In the genomic region with DNA sequence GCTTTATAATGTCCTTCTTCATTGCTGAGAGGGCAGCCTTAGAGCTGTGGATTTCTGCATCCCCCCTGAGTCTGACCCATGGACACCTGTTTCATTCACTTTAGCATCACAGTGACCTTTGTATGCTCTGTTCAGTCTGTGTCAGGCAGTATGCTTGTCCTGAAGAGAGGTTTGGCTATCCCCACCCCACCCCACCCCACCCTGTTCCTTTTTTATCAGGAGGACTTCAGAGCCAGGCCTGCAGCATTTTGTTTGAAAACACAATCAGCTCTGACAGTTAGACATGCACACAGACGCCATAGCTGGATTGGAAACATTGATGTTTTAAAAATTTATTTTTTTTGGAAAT, we compare ENCODE assay signal across 13 cellular contexts.
DNase-seq lines count a peak whose midpoint lies in the region; TF ChIP-seq lines count a peak whose summit lies in the region.
"Had no signal": no experiment of that assay in that cellular context is flagged by ENCODE, and none has a peak within 500 bp of the region (broad histone marks: within the 10 kb centered on the region; RNA-seq: fewer than 3 reads in every experiment).

No MANE protein-coding gene starts in this region.

- H4K20me1 ChIP-seq in neural progenitor cell (ENCODE audit: low read depth): no peaks in the 10 kb centered on the region

- H3K4me1 Mint-ChIP-seq in neural progenitor cell: peaks cover 44% of the 10 kb centered on the region
- H3K4me1 Mint-ChIP-seq: CD4-positive, alpha-beta memory T cell had no signal

- H3K4me1 ChIP-seq in HUES48 (ENCODE audit: control insufficient read depth, insufficient read depth, low read length): peaks cover 28% of the 10 kb centered on the region
- peaks cover 38% of the 10 kb centered on the region for H3K4me1 ChIP-seq in neural progenitor cell
- H3K4me1 ChIP-seq: Caco-2 had no signal

- H3K9ac ChIP-seq in HUES48 (ENCODE audit: low read depth, low read length) (no peak overlapping the region), neural progenitor cell (no peak overlapping the region)

- peak overlapping the region; percentile 56 for H3K4me2 ChIP-seq in neural progenitor cell

- H3K27ac ChIP-seq in HUES48 (ENCODE audit: low read depth, low read length) (peak overlapping the region; percentile 22), neural progenitor cell (no peak overlapping the region), WERI-Rb-1 (no peak overlapping the region)

- DNase-seq in neural progenitor cell (ENCODE audit: low spot score) (peak; percentile 7), WERI-Rb-1 (no peak), COLO668 (lab: John Stamatoyannopoulos, UW; ENCODE audit: unreplicated experiment) (no peak), DMS 273 treated with DMSO at 0.1 percent for 48 hours (lab: John Stamatoyannopoulos, UW) (no peak)
- DNase-seq: Caco-2; CD4-positive, alpha-beta memory T cell; DMS79; EL; GDM1; HCEC 1CT had no signal

- TF ChIP-seq CTCF in neural progenitor cell (IDR thresholded peaks at IDR 0.05) (no peak), WERI-Rb-1 (IDR thresholded peaks at IDR 0.05; ENCODE audit: low read depth, low read length) (no peak)

- no peak overlapping the region for H3K4me3 Mint-ChIP-seq in neural progenitor cell
- H3K4me3 Mint-ChIP-seq: CD4-positive, alpha-beta memory T cell had no signal

- H2AFZ ChIP-seq in neural progenitor cell (replicated peaks): no peak overlapping the region

- H3K9me3 Mint-ChIP-seq in neural progenitor cell: no peaks in the 10 kb centered on the region
- H3K9me3 Mint-ChIP-seq: CD4-positive, alpha-beta memory T cell had no signal

- H3F3A ChIP-seq in neural progenitor cell (ENCODE audit: low read depth): peaks cover 16% of the 10 kb centered on the region

- H3K79me2 ChIP-seq in neural progenitor cell (ENCODE audit: low read depth): no peaks in the 10 kb centered on the region

- H3K9me3 ChIP-seq in HUES48 (ENCODE audit: control insufficient read depth, insufficient read depth, low read length): no peaks in the 10 kb centered on the region
- no peaks in the 10 kb centered on the region for H3K9me3 ChIP-seq in iPS-18c (ENCODE audit: control insufficient read depth, insufficient read depth, low read length)
- H3K9me3 ChIP-seq in neural progenitor cell (ENCODE audit: low read depth): no peaks in the 10 kb centered on the region
- H3K9me3 ChIP-seq in WERI-Rb-1 (ENCODE audit: severe bottlenecking): no peaks in the 10 kb centered on the region
- H3K9me3 ChIP-seq: Caco-2 had no signal

- H3K27me3 ChIP-seq in HUES48 (ENCODE audit: control insufficient read depth, insufficient read depth, low read length) (no peaks in the 10 kb centered on the region), neural progenitor cell (no peaks in the 10 kb centered on the region), WERI-Rb-1 (ENCODE audit: insufficient read depth, low read depth, severe bottlenecking) (peaks cover 57% of the 10 kb centered on the region)

- H3K4me3 ChIP-seq in HUES48 (ENCODE audit: low read depth, low read length): no peak overlapping the region
- 0 out of 2 replicates have a peak overlapping the region, but pooled peaks have one; percentile 6 for H3K4me3 ChIP-seq in iPS-18c (ENCODE audit: insufficient read depth, low read depth, low read length)
- H3K4me3 ChIP-seq in neural progenitor cell: no peak overlapping the region
- no peak overlapping the region for H3K4me3 ChIP-seq in WERI-Rb-1 (ENCODE audit: low read depth, low read length)
- H3K4me3 ChIP-seq: GM12878 had no signal

- H3K36me3 ChIP-seq in HUES48 (ENCODE audit: control insufficient read depth, insufficient read depth, low read length) (no peaks in the 10 kb centered on the region), neural progenitor cell (no peaks in the 10 kb centered on the region), WERI-Rb-1 (no peaks in the 10 kb centered on the region)

- H3K27me3 Mint-ChIP-seq in neural progenitor cell (ENCODE audit: insufficient read depth, low read depth): peaks cover 3% of the 10 kb centered on the region

- H3K27ac Mint-ChIP-seq in neural progenitor cell: no peak overlapping the region

- no peaks in the 10 kb centered on the region for H3K36me3 Mint-ChIP-seq in neural progenitor cell
- H3K36me3 Mint-ChIP-seq: CD4-positive, alpha-beta memory T cell had no signal
